8 cellular contexts compared by ENCODE assay signal in genomic region chr7:94657771-94658693, GRCh38. TPM values are rescaled to one million over a fixed set of nuclear protein-coding genes. Genes with fewer than 3 reads are reported as not detected.
DNase-seq lines count a peak whose midpoint lies in the region; ATAC-seq and TF ChIP-seq lines count a peak whose summit lies in the region.

No MANE protein-coding gene starts in this region.

- TF ChIP-seq CTCF in coronary artery (IDR thresholded peaks at IDR 0.05) (no peak), right lobe of liver (IDR thresholded peaks at IDR 0.05) (peak in 1 of 4 donors; percentile 4)

- no peak for TF ChIP-seq POLR2A in right lobe of liver (IDR thresholded peaks at IDR 0.05)

- ATAC-seq in GM19395 (IDR thresholded peaks at IDR 0.05; ENCODE audit: unreplicated experiment) (peak; percentile 74), HG03520 (IDR thresholded peaks at IDR 0.05; ENCODE audit: unreplicated experiment) (peak; percentile 84), right lobe of liver (peak; percentile 90 to 95 (median 92))

- peak overlapping the region; percentile 46 to 68 for H3K27ac ChIP-seq in coronary artery
- H3K27ac ChIP-seq in right lobe of liver = no peak overlapping the region

- peaks cover 0 to 7% of the 10 kb centered on the region in 2 donors for H3K27me3 ChIP-seq in right lobe of liver

- 39% methylated on average over 22 of the region's 38 CpGs for WGBS in right lobe of liver (ENCODE audit: insufficient coverage, low coverage, low lambda C conversion rate, missing lambda C conversion rate)

- no peaks in the 10 kb centered on the region for H3K36me3 ChIP-seq in right lobe of liver

- no peaks in the 10 kb centered on the region for H3K4me1 ChIP-seq in right lobe of liver

- DNase-seq in Ammon's horn (ENCODE audit: low spot score) (peak; percentile 97), NCI-H69 (lab: John Stamatoyannopoulos, UW) (peak; percentile 100), coronary artery (ENCODE audit: low spot score) (peak; percentile 90), right lobe of liver (peak; percentile 95 to 98 (median 97))
- DNase-seq in activated CD4-positive, alpha-beta T cell treated with anti-CD3 and anti-CD28 coated beads, Interleukin-2, amount 50 U/mL, for 1 hour = peak; percentile 94
- peak; percentile 92 for DNase-seq in stimulated activated CD4-positive, alpha-beta T cell treated with anti-CD3 and anti-CD28 coated beads, Interleukin-4, amount 100 ng/mL, for 1 hour

- H3K4me3 ChIP-seq in coronary artery (peak overlapping the region; percentile 89), right lobe of liver (peak overlapping the region; percentile 18 to 59 (median 55))

- intact Hi-C loops in right lobe of liver (cut with DNase I) = no loop called here

- H3K9me3 ChIP-seq in right lobe of liver = peaks cover 0 to 2% (median 0%) of the 10 kb centered on the region in 4 donors

RNA-seq across cellular contexts. Expression of gene SGCE, which starts 2.1 kb away (rescaled TPM):
- 10 to 100 TPM in 5 of 6 experiments, 1 to 10 TPM in 1; 4.2 to 17.8 (median 14.8) TPM for total RNA-seq in right lobe of liver

Comparison
In these comparisons a context has a peak if more than half of its experiments do, and no peak if none do; other contexts are left out.
1. H3K27ac ChIP-seq: peak in coronary artery (2 of 2); none in right lobe of liver (0 of 3).
2. Peak in every context shown above with its lines, with median percentiles within 50 percentile points of each other: DNase-seq and ATAC-seq.